Comparison of ENCODE assay signal across 16 cellular contexts in the genomic region with DNA sequence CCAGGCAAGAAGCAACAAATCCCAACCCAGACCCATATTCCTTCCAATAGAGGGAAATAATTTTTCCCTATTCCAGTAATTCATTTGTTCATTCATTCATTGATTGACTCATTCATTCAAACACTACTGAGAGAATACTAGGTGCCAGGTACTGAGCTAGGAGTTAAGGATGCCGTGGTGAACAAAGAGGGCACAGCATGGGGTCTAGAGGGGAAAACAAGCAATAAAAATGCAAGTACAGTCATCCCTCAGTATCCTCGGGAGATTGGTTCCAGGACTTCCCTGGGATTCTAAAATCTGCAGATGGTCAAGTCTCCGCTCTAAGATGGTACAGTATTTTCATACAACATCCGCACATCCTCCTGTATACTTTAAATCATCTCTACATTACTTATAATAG.
"Had no signal": no experiment of that assay in that cellular context is flagged by ENCODE, and none has a peak within 500 bp of the region (broad histone marks: within the 10 kb centered on the region; RNA-seq: fewer than 3 reads in every experiment).

No MANE protein-coding gene starts in this region.

- H3K4me3 ChIP-seq: ascending aorta, gastrocnemius medialis, heart right ventricle, skin epidermis, thyroid gland had no signal

- H2AFZ ChIP-seq: parathyroid adenoma had no signal

- H3K9me3 ChIP-seq: ascending aorta, gastrocnemius medialis, heart right ventricle, thyroid gland had no signal

- ATAC-seq: activated CD8-positive, alpha-beta memory T cell treated with anti-CD3 and anti-CD28 coated beads, Interleukin-2, amount 10 ng/mL, durations not matched to agents 7 days and 5 days; gastrocnemius medialis; heart right ventricle; left ventricle myocardium superior had no signal

- H3K9me3 Mint-ChIP-seq: activated naive CD8-positive, alpha-beta T cell treated with anti-CD3 and anti-CD28 coated beads, Interleukin-2, amount 10 ng/mL, durations not matched to agents 7 days and 5 days; activated T-cell treated with anti-CD3 and anti-CD28 coated beads, Interleukin-2, amount 50 U/mL, for 24 hours; T-helper 2 cell treated with Interferon-gamma antibody and Interleukin-4, amounts not matched to agents 5 μg/mL and 100 μg/mL, for 36 hours had no signal

- H3K27me3 ChIP-seq: ascending aorta, gastrocnemius medialis, heart right ventricle, thyroid gland had no signal

- H3K4me3 Mint-ChIP-seq: activated CD8-positive, alpha-beta memory T cell treated with anti-CD3 and anti-CD28 coated beads, Interleukin-2, amount 10 ng/mL, durations not matched to agents 7 days and 5 days; activated naive CD8-positive, alpha-beta T cell treated with anti-CD3 and anti-CD28 coated beads, Interleukin-2, amount 10 ng/mL, durations not matched to agents 7 days and 5 days; activated T-cell treated with anti-CD3 and anti-CD28 coated beads, Interleukin-2, amount 50 U/mL, for 24 hours; T-helper 2 cell treated with Interferon-gamma antibody and Interleukin-4, amounts not matched to agents 5 μg/mL and 100 μg/mL, for 36 hours had no signal

- H3K9ac ChIP-seq: parathyroid adenoma had no signal

- H3K4me1 ChIP-seq: ascending aorta, gastrocnemius medialis, parathyroid adenoma, thyroid gland had no signal

- H3K27ac Mint-ChIP-seq: activated CD8-positive, alpha-beta memory T cell treated with anti-CD3 and anti-CD28 coated beads, Interleukin-2, amount 10 ng/mL, durations not matched to agents 7 days and 5 days; activated naive CD8-positive, alpha-beta T cell treated with anti-CD3 and anti-CD28 coated beads, Interleukin-2, amount 10 ng/mL, durations not matched to agents 7 days and 5 days; T-helper 2 cell treated with Interferon-gamma antibody and Interleukin-4, amounts not matched to agents 5 μg/mL and 100 μg/mL, for 36 hours had no signal

- H3K27me3 Mint-ChIP-seq: activated CD8-positive, alpha-beta memory T cell treated with anti-CD3 and anti-CD28 coated beads, Interleukin-2, amount 10 ng/mL, durations not matched to agents 7 days and 5 days; activated naive CD8-positive, alpha-beta T cell treated with anti-CD3 and anti-CD28 coated beads, Interleukin-2, amount 10 ng/mL, durations not matched to agents 7 days and 5 days; activated T-cell treated with anti-CD3 and anti-CD28 coated beads, Interleukin-2, amount 50 U/mL, for 24 hours had no signal

- H3K27ac ChIP-seq: ascending aorta, gastrocnemius medialis, heart right ventricle, parathyroid adenoma, thyroid gland had no signal

- FAIRE-seq: colon, urothelium cell line had no signal

- DNase-seq: activated CD4-positive, alpha-beta T cell treated with anti-CD3 and anti-CD28 coated beads for 1 hour; activated CD4-positive, alpha-beta T cell treated with anti-CD3 and anti-CD28 coated beads, Interleukin-2, amount 50 U/mL, for 48 hours; activated CD8-positive, alpha-beta memory T cell treated with anti-CD3 and anti-CD28 coated beads, Interleukin-2, amount 10 ng/mL, durations not matched to agents 7 days and 5 days; activated effector memory CD4-positive, alpha-beta T cell treated with anti-CD3 and anti-CD28 coated beads, Interleukin-2, amount 50 U/mL, for 16 hours; activated naive CD8-positive, alpha-beta T cell treated with anti-CD3 and anti-CD28 coated beads, Interleukin-2, amount 10 ng/mL, durations not matched to agents 7 days and 5 days; activated T-cell treated with anti-CD3 and anti-CD28 coated beads, Interleukin-2, amount 50 U/mL, for 24 hours; gastrocnemius medialis; heart right ventricle; left ventricle myocardium superior; thyroid gland had no signal

- H3K79me2 ChIP-seq: parathyroid adenoma had no signal
